Comparison of ENCODE assay signal across 9 cellular contexts in the genomic region with DNA sequence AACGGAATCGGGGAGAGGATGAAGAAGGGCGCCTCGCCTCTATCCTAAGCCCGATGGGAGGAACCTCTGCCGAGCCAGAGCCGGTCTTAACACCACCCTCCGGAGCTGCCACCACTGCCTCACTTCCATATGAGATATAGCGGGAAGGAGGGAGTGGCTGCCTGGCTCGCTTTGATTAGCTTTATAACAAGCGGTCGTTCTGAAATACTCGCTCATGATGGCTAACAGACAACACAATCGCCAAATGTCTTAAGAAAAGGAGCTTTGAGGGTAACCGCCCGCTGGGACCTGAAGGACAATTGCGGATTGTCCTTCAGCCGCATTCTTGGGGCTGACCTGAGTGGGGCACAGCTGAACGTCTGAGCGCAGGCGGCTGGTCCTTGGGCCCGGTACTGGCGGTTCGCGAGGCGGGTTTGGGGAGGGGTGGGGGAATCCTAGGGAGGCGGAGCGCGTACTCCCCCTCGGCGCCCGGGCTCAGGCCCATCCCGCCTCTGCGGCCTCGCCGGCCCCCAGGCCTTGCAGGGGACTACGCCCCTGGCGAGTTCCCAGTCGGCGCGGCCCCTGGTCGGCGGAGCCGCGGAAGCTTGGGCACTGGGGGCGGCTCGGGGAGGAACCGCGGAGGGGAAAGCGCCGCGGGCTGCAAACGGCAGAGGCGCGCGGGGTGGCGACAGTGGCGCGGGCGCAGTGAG. TPM values are rescaled to one million over a fixed set of nuclear protein-coding genes. Genes with fewer than 3 reads are reported as not detected.
DNase-seq lines count a peak whose midpoint lies in the region; ATAC-seq and TF ChIP-seq lines count a peak whose summit lies in the region.
"Had no signal": no experiment of that assay in that cellular context is flagged by ENCODE, and none has a peak within 500 bp of the region (broad histone marks: within the 10 kb centered on the region; RNA-seq: fewer than 3 reads in every experiment).

PLAAT5 (minus strand) TSS at position 617 of the 689 bp plus-strand sequence; CDS start at position 484, 133 bp downstream.

- H3K9me2 ChIP-seq in PC-9 (ENCODE audit: insufficient read depth): no peaks in the 10 kb centered on the region

- H3K4me2 ChIP-seq in PC-9: no peak within 1 kb of the TSS

- BruUV-seq in PC-9 (replicated peaks; lab: Mats Ljungman, UMichigan): no TSS peak

- TF ChIP-seq CTCF in body of pancreas (IDR thresholded peaks at IDR 0.05) (no peak), spleen (IDR thresholded peaks at IDR 0.05 in 8 of 11, conservative IDR thresholded peaks at IDR 0.05 in 3 of 11) (no peak), PC-9 (conservative IDR thresholded peaks at IDR 0.05) (no peak)

- H3K4me1 ChIP-seq in body of pancreas (peaks cover 53% of the 10 kb centered on the region), spleen (peaks cover 6 to 36% (median 16%) of the 10 kb centered on the region in 6 donors), PC-9 (replicated peaks; ENCODE audit: insufficient read depth) (no peaks in the 10 kb centered on the region)

- peak within 1 kb of the TSS; percentile 53 to 89 (median 75) for H3K27ac ChIP-seq in body of pancreas
- peak within 1 kb of the TSS in 6 of 8 donors; percentile 5 to 55 (median 28) for H3K27ac ChIP-seq in spleen
- H3K27ac ChIP-seq in PC-9: no peak within 1 kb of the TSS

- H3K27me3 ChIP-seq in body of pancreas (no peaks in the 10 kb centered on the region), spleen (replicated peaks in 1 of 7) (peaks cover 0 to 34% (median 7%) of the 10 kb centered on the region in 7 donors), PC-9 (ENCODE audit: insufficient read depth, low read depth) (no peaks in the 10 kb centered on the region)

- POLR2A ChIA-PET in PC-9 (lab: Charles Lee; ENCODE audit: unreplicated experiment): interaction anchor here (0.7 kb wide), 1 partner anchor 554 kb away, joined by 8 read pairs; no protein-coding TSS in a partner anchor

- no peaks in the 10 kb centered on the region for H3F3A ChIP-seq in PC-9 (ENCODE audit: insufficient read depth, low read depth)

- DNase-seq in RPMI7951 (ENCODE audit: low read depth) (peak; percentile 10), body of pancreas (peak; percentile 26 to 57 (median 32)), iris pigment epithelial cell (ENCODE audit: low read depth) (peak; percentile 26), spleen (peak; percentile 83), PC-9 (no peak), COLO829 (ENCODE audit: low spot score) (no peak), cortex of kidney (lab: John Stamatoyannopoulos, UW) (no peak)

- H3K36me3 ChIP-seq in body of pancreas (replicated peaks in 1 of 2; ENCODE audit: insufficient read depth in 1 of 2, low read depth in 2 of 2): no peaks in the 10 kb centered on the region
- no peaks in the 10 kb centered on the region for H3K36me3 ChIP-seq in spleen
- no peaks in the 10 kb centered on the region for H3K36me3 ChIP-seq in PC-9 (ENCODE audit: low read depth)

- H2AFZ ChIP-seq in PC-9: no peak within 1 kb of the TSS

- intact Hi-C loops in body of pancreas (cut with DNase I): no loop called here
- intact Hi-C loops in spleen (cut with DNase I; ENCODE audit: low total_unique reads): no loop called here
- intact Hi-C loops in PC-9 (cut with micrococcal nuclease; ENCODE audit: unreplicated experiment): no loop called here

- no peaks in the 10 kb centered on the region for H3K9me3 ChIP-seq in body of pancreas
- H3K9me3 ChIP-seq in spleen: peaks cover 0 to 10% (median 6%) of the 10 kb centered on the region in 8 donors
- peaks cover 2% of the 10 kb centered on the region; the same call in 1 of the 2 replicates for H3K9me3 ChIP-seq in PC-9 (ENCODE audit: insufficient read depth, low read depth)

- H4K20me1 ChIP-seq in PC-9 (ENCODE audit: insufficient read depth): no peaks in the 10 kb centered on the region

- peak within 1 kb of the TSS; percentile 39 to 53 for H3K4me3 ChIP-seq in body of pancreas
- H3K4me3 ChIP-seq in spleen: peak within 1 kb of the TSS; percentile 28 to 68 (median 42)
- no peak within 1 kb of the TSS for H3K4me3 ChIP-seq in PC-9

- CTCF ChIA-PET in PC-9 (lab: Charles Lee): no interaction called here

- H3K79me2 ChIP-seq in PC-9 (ENCODE audit: low read depth): no peaks in the 10 kb centered on the region

- ATAC-seq in body of pancreas: peak; percentile 37
- no peak for ATAC-seq in HG02763 (IDR thresholded peaks at IDR 0.05; ENCODE audit: unreplicated experiment)

- WGBS in body of pancreas, 2 donors: 6 to 17% methylated on average over 36 to 60 of the region's 60 CpGs
- WGBS in spleen, 5 donors: 12 to 21% (median 16%) methylated on average over 46 to 60 of the region's 60 CpGs

- TF ChIP-seq POLR2A in body of pancreas (IDR thresholded peaks at IDR 0.05) (peak in 1 of 3 donors; percentile 16), spleen (IDR thresholded peaks at IDR 0.05) (no peak)

RNA-seq across cellular contexts. Expression of gene PLAAT5, which starts in this region (rescaled TPM):
- not detected in 2 replicates for total RNA-seq in RPMI7951 (2014; rRNA removed; shearing (Covaris generic))
- total RNA-seq in body of pancreas (1 to 10 TPM; 2.6 to 9.6 TPM), spleen (under 1 TPM in 4 of 7 donors, not detected in 3; 0.22 to 0.54 (median 0.30) TPM), PC-9 (2021) (not detected in 2 replicates)
- under 1 TPM in 2 of 3 donors, not detected in 1; 0.10 to 0.11 TPM for polyA plus RNA-seq in spleen
- total RNA-seq: pulmonary artery endothelial cell had no signal

Comparison
In these comparisons a context has a peak if more than half of its experiments do, and no peak if none do; other contexts are left out.
1. Peak in DNase-seq in RPMI7951; RNA of the gene not detected or under 1 TPM.
2. Peak in DNase-seq, H3K4me3 ChIP-seq and H3K27ac ChIP-seq in spleen; RNA of the gene not detected or under 1 TPM.
3. DNase-seq: peak in body of pancreas (4 of 4) and iris pigment epithelial cell (single experiment); none in PC-9 (0 of 2), COLO829 (single experiment) and cortex of kidney (single experiment).